ENCODE assay signal across 25 cellular contexts in genomic region chr11:34406413-34406812, GRCh38. TPM values are rescaled to one million over a fixed set of nuclear protein-coding genes. Genes with fewer than 3 reads are reported as not detected.
DNase-seq lines count a peak whose midpoint lies in the region; ATAC-seq, FAIRE-seq and TF ChIP-seq lines count a peak whose summit lies in the region.
"Had no signal": no experiment of that assay in that cellular context is flagged by ENCODE, and none has a peak within 500 bp of the region (broad histone marks: within the 10 kb centered on the region; RNA-seq: fewer than 3 reads in every experiment).

No MANE protein-coding gene starts in this region.

- H3K36me3 ChIP-seq in liver (ENCODE audit: control insufficient read depth in 4 of 4, insufficient read depth in 3 of 4, low read depth in 1 of 4, low read length in 3 of 4) (no peaks in the 10 kb centered on the region), HepG2 (replicated peaks in 1 of 2; ENCODE audit: control insufficient read depth in 1 of 2, insufficient read depth in 2 of 2, low read length in 2 of 2) (no peaks in the 10 kb centered on the region), right lobe of liver (no peaks in the 10 kb centered on the region)
- H3K36me3 ChIP-seq: BE2C, BLaER1 had no signal

- FAIRE-seq in HepG2 (lab: Jason Lieb, UNC): no peak
- FAIRE-seq: A204.1, GM12878, GM18507 had no signal

- TF ChIP-seq EP300 in HepG2 (IDR thresholded peaks at IDR 0.05; ENCODE audit: low read depth in 2 of 2, low read length in 2 of 2): no peak
- TF ChIP-seq EP300 in HepG2 (CRISPR knock-in tag; IDR thresholded peaks at IDR 0.05; ENCODE audit: borderline replicate concordance): no peak

- H2AFZ ChIP-seq in HepG2 (ENCODE audit: low read length): no peak overlapping the region

- in situ Hi-C loops in HepG2 (cut with HindIII; ENCODE audit: extremely low pct_ligation_motif_present, low pct_unique_long_range_greater_than_20kb): no loop called here

- H4K20me1 ChIP-seq in HepG2 (ENCODE audit: insufficient read depth, low read length): no peaks in the 10 kb centered on the region
- H4K20me1 ChIP-seq: BLaER1 had no signal

- peaks cover 6% of the 10 kb centered on the region; the same call in 1 of the 2 replicates for H3K4me1 Mint-ChIP-seq in HFFc6 (ENCODE audit: low read depth)

- BruUV-seq in HepG2 (replicated peaks; lab: Mats Ljungman, UMichigan): no TSS peak

- H3K27ac ChIP-seq in liver (ENCODE audit: low read depth in 1 of 2, low read length in 2 of 2): peak overlapping the region; percentile 65 to 76
- no peak overlapping the region for H3K27ac ChIP-seq in HepG2 (ENCODE audit: extremely low read length, insufficient read depth, low read length)
- peak overlapping the region; percentile 51 to 83 (median 66) for H3K27ac ChIP-seq in right lobe of liver
- H3K27ac ChIP-seq: BLaER1 had no signal

- TF ChIP-seq POLR2A in HepG2 (IDR thresholded peaks at IDR 0.05; ENCODE audit: insufficient read depth in 1 of 2, low read depth in 2 of 2, low read length in 2 of 2) (no peak), right lobe of liver (IDR thresholded peaks at IDR 0.05) (no peak)

- H3K9me3 ChIP-seq in liver (ENCODE audit: control insufficient read depth in 4 of 4, low read length in 3 of 4) (no peaks in the 10 kb centered on the region), HepG2 (ENCODE audit: low read length) (no peaks in the 10 kb centered on the region), right lobe of liver (no peaks in the 10 kb centered on the region)
- H3K9me3 ChIP-seq: BE2C had no signal

- H3K36me3 Mint-ChIP-seq in HFFc6 (ENCODE audit: low read depth): no peaks in the 10 kb centered on the region
- H3K36me3 Mint-ChIP-seq: CD14-positive monocyte; CD4-positive, alpha-beta memory T cell; CD4-positive, CD25-positive, alpha-beta regulatory T cell; CD8-positive, alpha-beta memory T cell had no signal

- TF ChIP-seq CTCF in liver (IDR thresholded peaks at IDR 0.05; ENCODE audit: low read depth, low read length, missing input control) (no peak), HepG2 (CRISPR knock-in tag; IDR thresholded peaks at IDR 0.05) (no peak), right lobe of liver (IDR thresholded peaks at IDR 0.05) (no peak), HFFc6 (IDR thresholded peaks at IDR 0.05) (no peak)

- ATAC-seq in HepG2: no peak
- ATAC-seq in right lobe of liver: peak; percentile 77 to 89 (median 81)
- ATAC-seq in HG03520 (IDR thresholded peaks at IDR 0.05; ENCODE audit: unreplicated experiment): no peak
- ATAC-seq: GM12878 had no signal

- intact Hi-C loops in HepG2 (cut with micrococcal nuclease; ENCODE audit: unreplicated experiment): no loop called here
- intact Hi-C loops in right lobe of liver (cut with DNase I): no loop called here

- H3K4me3 ChIP-seq in liver (ENCODE audit: low read depth in 1 of 3, low read length in 3 of 3): no peak overlapping the region
- H3K4me3 ChIP-seq in HepG2 (replicated peaks in 1 of 3; ENCODE audit: insufficient read depth in 1 of 3, low read depth in 2 of 3, low read length in 3 of 3): no peak overlapping the region
- no peak overlapping the region for H3K4me3 ChIP-seq in right lobe of liver
- H3K4me3 ChIP-seq: BLaER1, GM12878 had no signal

- no peak overlapping the region for H3K4me3 Mint-ChIP-seq in HFFc6
- H3K4me3 Mint-ChIP-seq: CD14-positive monocyte; CD8-positive, alpha-beta memory T cell had no signal

- H3K4me2 ChIP-seq in HepG2 (ENCODE audit: low read depth, low read length): no peak overlapping the region
- H3K4me2 ChIP-seq: BLaER1 had no signal

- H3K4me1 ChIP-seq in liver (ENCODE audit: control insufficient read depth in 4 of 4, insufficient read depth in 4 of 4, low read length in 3 of 4) (peaks cover 4 to 60% (median 32%) of the 10 kb centered on the region in 4 donors), HepG2 (ENCODE audit: insufficient read depth, low read length) (peaks cover 54% of the 10 kb centered on the region), right lobe of liver (peaks cover 0 to 46% (median 5%) of the 10 kb centered on the region in 4 donors)
- H3K4me1 ChIP-seq: BE2C, BLaER1 had no signal

- POLR2A ChIA-PET in HepG2 (lab: Yijun Ruan, JAX): no interaction called here

- CTCF ChIA-PET in HepG2 (lab: Yijun Ruan, JAX; ENCODE audit: low intra/inter-chr PET ratio, low total read pairs): no interaction called here

- 30% methylated on average over 3 of the region's 3 CpGs for WGBS in liver
- WGBS in HepG2 (ENCODE audit: low lambda C conversion rate): 26% methylated on average over 3 of the region's 3 CpGs
- WGBS in right lobe of liver (ENCODE audit: insufficient coverage, low coverage, low lambda C conversion rate, missing lambda C conversion rate): 29% methylated on average over 3 of the region's 3 CpGs

- H3K27me3 ChIP-seq in liver (ENCODE audit: control insufficient read depth in 4 of 4, insufficient read depth in 4 of 4, low read length in 3 of 4) (no peaks in the 10 kb centered on the region), HepG2 (ENCODE audit: control insufficient read depth in 1 of 2, insufficient read depth in 2 of 2, low read length in 2 of 2) (no peaks in the 10 kb centered on the region), right lobe of liver (no peaks in the 10 kb centered on the region)
- H3K27me3 ChIP-seq: BE2C, BLaER1 had no signal

- no peaks in the 10 kb centered on the region for H3K79me2 ChIP-seq in HepG2 (ENCODE audit: insufficient read depth, low read length)

- H3K9ac ChIP-seq in liver (ENCODE audit: low read depth in 1 of 2, low read length in 2 of 2): no peak overlapping the region
- H3K9ac ChIP-seq in HepG2 (ENCODE audit: insufficient read depth, low read depth, low read length): no peak overlapping the region
- H3K9ac ChIP-seq: BLaER1 had no signal

- H3K27ac Mint-ChIP-seq in HFFc6: no peak overlapping the region
- H3K27ac Mint-ChIP-seq: CD4-positive, alpha-beta memory T cell had no signal

- DNase-seq in HepG2 (ENCODE audit: low spot score) (no peak), right lobe of liver (no peak), HFFc6 (no peak)
- DNase-seq: 8988T; ACHN; BE2C; C1 segment of cervical spinal cord; CD4-positive, alpha-beta memory T cell; CD4-positive, CD25-positive, alpha-beta regulatory T cell; CD8-positive, alpha-beta memory T cell; COR-L47; DMS 273 treated with DMSO at 0.1 percent for 48 hours; DMS153; DMS53; DMS79; DND-41; EL; GDM1 had no signal

- H3K9me3 Mint-ChIP-seq in HFFc6: no peaks in the 10 kb centered on the region
- H3K9me3 Mint-ChIP-seq: CD14-positive monocyte; CD4-positive, CD25-positive, alpha-beta regulatory T cell; CD8-positive, alpha-beta memory T cell had no signal

- TF ChIP-seq RAD21 in liver (IDR thresholded peaks at IDR 0.05): peak; percentile 34 to 43
- no peak for TF ChIP-seq RAD21 in HepG2 (CRISPR knock-in tag; IDR thresholded peaks at IDR 0.05)

- peaks cover 25% of the 10 kb centered on the region for H3K27me3 Mint-ChIP-seq in HFFc6 (ENCODE audit: insufficient read depth)

RNA-seq across cellular contexts. Expression of gene CAT, which starts 32.3 kb away (rescaled TPM):
- total RNA-seq in liver: 100 to 1,000 TPM; 503 to 620 TPM
- polyA plus RNA-seq in liver: 100 to 1,000 TPM; 270 to 273 TPM
- 136 and 180 TPM in 2 replicates for total RNA-seq in HepG2 (2016; rRNA removed; fragmentation: Illumina TruSeq; extraction: Trizol)
- total RNA-seq in HepG2 (2016; cell fraction: cytosol; rRNA removed; fragmentation: Illumina TruSeq; extraction: Trizol; ENCODE audit: low read depth): 9.7 and 10.8 TPM in 2 replicates
- 129 and 184 TPM in 2 replicates for total RNA-seq in HepG2 (2016; cell fraction: insoluble cytoplasmic fraction; rRNA removed; fragmentation: Illumina TruSeq; extraction: Trizol)
- total RNA-seq in HepG2 (2016; cell fraction: membrane; rRNA removed; fragmentation: Illumina TruSeq; extraction: Trizol): 22.3 and 26.9 TPM in 2 replicates
- 83.1 and 95.5 TPM in 2 replicates for total RNA-seq in HepG2 (2016; cell fraction: nucleus; rRNA removed; fragmentation: Illumina TruSeq; extraction: Trizol)
- polyA plus RNA-seq in HepG2 (2011; rRNA removed): 73.9 and 107 TPM in 2 replicates
- polyA plus RNA-seq in HepG2 (2011; cell fraction: cytosol; rRNA removed): 70.1 and 74.0 TPM in 2 replicates
- 59.3 and 67.4 TPM in 2 replicates for polyA plus RNA-seq in HepG2 (2011; cell fraction: nucleus; rRNA removed)
- 33.8 and 46.3 TPM in 2 replicates for polyA plus RNA-seq in HepG2 (2012)
- polyA plus RNA-seq in HepG2 (2016; cell fraction: cytosol; fragmentation: Illumina TruSeq; extraction: Trizol; ENCODE audit: low read depth): 5.5 and 6.6 TPM in 2 replicates
- 172 and 182 TPM in 2 replicates for polyA plus RNA-seq in HepG2 (2016; cell fraction: insoluble cytoplasmic fraction; fragmentation: Illumina TruSeq; extraction: Trizol; ENCODE audit: low read depth)
- polyA plus RNA-seq in HepG2 (2016; cell fraction: membrane; fragmentation: Illumina TruSeq; extraction: Trizol; ENCODE audit: low read depth): 13.9 and 15.2 TPM in 2 replicates
- 118 and 119 TPM in 2 replicates for polyA plus RNA-seq in HepG2 (2016; cell fraction: nucleus; fragmentation: Illumina TruSeq; extraction: Trizol; ENCODE audit: insufficient read depth, low read depth)
- 63.3 and 108 TPM in 2 replicates for polyA minus RNA-seq in HepG2 (2011; rRNA and poly(A)+ RNA removed; ENCODE audit: low replicate concordance)
- polyA minus RNA-seq in HepG2 (2011; cell fraction: cytosol; rRNA and poly(A)+ RNA removed): 36.8 and 38.2 TPM in 2 replicates
- 68.1 and 83.4 TPM in 2 replicates for polyA minus RNA-seq in HepG2 (2011; cell fraction: nucleus; rRNA and poly(A)+ RNA removed)
- 100 to 1,000 TPM; 212 to 450 (median 330) TPM for total RNA-seq in right lobe of liver
- total RNA-seq in HFFc6 (2021; fragmentation: NEBNext Ultra II Directional; extraction: Animal tissue kit (Norgen Biotek cat#: 25700)): 10 to 100 TPM; 36.7 to 47.4 (median 42.9) TPM

RNA-seq across cellular contexts. Expression of gene ABTB2, which starts 48.6 kb away (rescaled TPM):
- total RNA-seq in liver: 1 to 10 TPM; 5.1 to 8.9 TPM
- polyA plus RNA-seq in liver: 1 to 10 TPM; 2.4 to 7.1 TPM
- total RNA-seq in HepG2 (2016; rRNA removed; fragmentation: Illumina TruSeq; extraction: Trizol): 5.1 TPM in 2 replicates
- total RNA-seq in HepG2 (2016; cell fraction: cytosol; rRNA removed; fragmentation: Illumina TruSeq; extraction: Trizol; ENCODE audit: low read depth): 3.3 and 3.4 TPM in 2 replicates
- total RNA-seq in HepG2 (2016; cell fraction: insoluble cytoplasmic fraction; rRNA removed; fragmentation: Illumina TruSeq; extraction: Trizol): 4.1 and 4.8 TPM in 2 replicates
- total RNA-seq in HepG2 (2016; cell fraction: membrane; rRNA removed; fragmentation: Illumina TruSeq; extraction: Trizol): 2.0 and 2.1 TPM in 2 replicates
- 6.9 and 8.5 TPM in 2 replicates for total RNA-seq in HepG2 (2016; cell fraction: nucleus; rRNA removed; fragmentation: Illumina TruSeq; extraction: Trizol)
- polyA plus RNA-seq in HepG2 (2011; rRNA removed): 12.6 and 15.4 TPM in 2 replicates
- 6.3 and 10.5 TPM in 2 replicates for polyA plus RNA-seq in HepG2 (2011; cell fraction: cytosol; rRNA removed)
- 33.6 and 53.2 TPM in 2 replicates for polyA plus RNA-seq in HepG2 (2011; cell fraction: nucleus; rRNA removed)
- 9.3 and 13.3 TPM in 2 replicates for polyA plus RNA-seq in HepG2 (2012)
- polyA plus RNA-seq in HepG2 (2016; cell fraction: cytosol; fragmentation: Illumina TruSeq; extraction: Trizol; ENCODE audit: low read depth): 0.42 and 0.49 TPM in 2 replicates
- polyA plus RNA-seq in HepG2 (2016; cell fraction: insoluble cytoplasmic fraction; fragmentation: Illumina TruSeq; extraction: Trizol; ENCODE audit: low read depth): 6.6 and 8.1 TPM in 2 replicates
- polyA plus RNA-seq in HepG2 (2016; cell fraction: membrane; fragmentation: Illumina TruSeq; extraction: Trizol; ENCODE audit: low read depth): 1.2 and 1.6 TPM in 2 replicates
- polyA plus RNA-seq in HepG2 (2016; cell fraction: nucleus; fragmentation: Illumina TruSeq; extraction: Trizol; ENCODE audit: insufficient read depth, low read depth): 14.1 and 15.1 TPM in 2 replicates
- polyA minus RNA-seq in HepG2 (2011; rRNA and poly(A)+ RNA removed; ENCODE audit: low replicate concordance): 2.9 and 21.3 TPM in 2 replicates
- polyA minus RNA-seq in HepG2 (2011; cell fraction: cytosol; rRNA and poly(A)+ RNA removed): 7.5 and 8.7 TPM in 2 replicates
- polyA minus RNA-seq in HepG2 (2011; cell fraction: nucleus; rRNA and poly(A)+ RNA removed): 12.9 and 21.4 TPM in 2 replicates
- 10 to 100 TPM in 3 of 6 experiments, 1 to 10 TPM in 3; 6.0 to 14.9 (median 10.0) TPM for total RNA-seq in right lobe of liver
- 1 to 10 TPM; 2.5 to 3.6 (median 2.8) TPM for total RNA-seq in HFFc6 (2021; fragmentation: NEBNext Ultra II Directional; extraction: Animal tissue kit (Norgen Biotek cat#: 25700))
- polyA plus RNA-seq: CD4-positive, alpha-beta memory T cell had no signal

Comparison
In these comparisons a context has a peak if more than half of its experiments do, and no peak if none do; other contexts are left out.
1. ATAC-seq: peak in right lobe of liver (4 of 4); none in HepG2 (single experiment) and HG03520 (single experiment).